Comparison of ENCODE assay signal across 8 cellular contexts in genomic region chr20:297098-297924, GRCh38. TPM values are rescaled to one million over a fixed set of nuclear protein-coding genes. Genes with fewer than 3 reads are reported as not detected.
DNase-seq lines count a peak whose midpoint lies in the region; TF ChIP-seq lines count a peak whose summit lies in the region.

Gene ZCCHC3 (plus strand): TSS chr20:297570. CDS start chr20:297587, 17 bp downstream.

- H2BK120ac ChIP-seq in mesendoderm (ENCODE audit: low read depth, low read length), result peak within 1 kb of the TSS; percentile 18

- H2BK5ac ChIP-seq in mesendoderm (ENCODE audit: low read length), result peak within 1 kb of the TSS; percentile 27

- H3K79me2 ChIP-seq in mesendoderm (ENCODE audit: control insufficient read depth, insufficient read depth, low read length), result peaks cover 18% of the 10 kb centered on the region

- H3K4me1 ChIP-seq in endocrine pancreas (ENCODE audit: control insufficient read depth, insufficient read depth, low read length) (peaks cover 14% of the 10 kb centered on the region), mesendoderm (ENCODE audit: control insufficient read depth, low read depth, low read length) (peaks cover 22% of the 10 kb centered on the region)

- H3K23ac ChIP-seq in mesendoderm (ENCODE audit: low read length), result peak within 1 kb of the TSS; percentile 99

- H3K4me3 ChIP-seq in endocrine pancreas (ENCODE audit: control insufficient read depth, insufficient read depth, low read length) (peak within 1 kb of the TSS; percentile 80), mesendoderm (ENCODE audit: low read length) (peak within 1 kb of the TSS; percentile 91)

- DNase-seq in Caki2 (ENCODE audit: low read depth) (peak; percentile 97), GM20000 (ENCODE audit: low spot score) (peak; percentile 94), HT-29 (ENCODE audit: low spot score) (peak; percentile 86), NOMO-1 treated with DMSO at 0.1 percent for 48 hours (lab: John Stamatoyannopoulos, UW; ENCODE audit: unreplicated experiment) (peak; percentile 89), mesendoderm (peak; percentile 97)
- peak; percentile 43 to 71 (median 70) for DNase-seq in activated CD8-positive, alpha-beta memory T cell treated with anti-CD3 and anti-CD28 coated beads for 48 hours (ENCODE audit: low read depth in 2 of 3, low spot score in 2 of 3)
- peak; percentile 58 for DNase-seq in stimulated activated CD8-positive, alpha-beta memory T cell treated with anti-CD3 and anti-CD28 coated beads, Interleukin-15, amount 100 ng/mL, for 1 hour (ENCODE audit: low read depth)

- peak within 1 kb of the TSS; percentile 88 for H3K9ac ChIP-seq in endocrine pancreas (ENCODE audit: control insufficient read depth, insufficient read depth, low read length)
- peak within 1 kb of the TSS; percentile 97 for H3K9ac ChIP-seq in mesendoderm (ENCODE audit: low read length)

- no CpG with 5 or more reads among the region's 99 CpGs for WGBS in mesendoderm (ENCODE audit: extremely low coverage, insufficient coverage, low lambda C conversion rate)

- no peak within 1 kb of the TSS for H4K5ac ChIP-seq in mesendoderm (ENCODE audit: low read length)

- no peaks in the 10 kb centered on the region for H3K36me3 ChIP-seq in endocrine pancreas (ENCODE audit: control insufficient read depth, insufficient read depth, low read length)
- H3K36me3 ChIP-seq in mesendoderm (ENCODE audit: control insufficient read depth, insufficient read depth, low read length), result no peaks in the 10 kb centered on the region

- H3K79me1 ChIP-seq in mesendoderm (ENCODE audit: low read length), result peaks cover 7% of the 10 kb centered on the region

- H4K8ac ChIP-seq in mesendoderm (ENCODE audit: low read depth, low read length), result peak within 1 kb of the TSS; percentile 30

- no peaks in the 10 kb centered on the region for H3K27me3 ChIP-seq in endocrine pancreas (ENCODE audit: control insufficient read depth, insufficient read depth, low read length)
- no peaks in the 10 kb centered on the region for H3K27me3 ChIP-seq in mesendoderm (ENCODE audit: insufficient read depth, low read length, poor library complexity)

- no peak for TF ChIP-seq CTCF in GM20000 (IDR thresholded peaks at IDR 0.05; ENCODE audit: extremely low read depth, missing control alignments)

- no peak within 1 kb of the TSS for H2BK15ac ChIP-seq in mesendoderm (replicated peaks; ENCODE audit: low read depth)

- peak within 1 kb of the TSS; percentile 80 for H2AK5ac ChIP-seq in mesendoderm (ENCODE audit: low read length)

- peak within 1 kb of the TSS; percentile 85 for H3K27ac ChIP-seq in mesendoderm (ENCODE audit: low read depth, low read length)

- H3K4ac ChIP-seq in mesendoderm (ENCODE audit: low read depth, low read length), result peak within 1 kb of the TSS; percentile 46

- H3K56ac ChIP-seq in mesendoderm (ENCODE audit: low read length), result peak within 1 kb of the TSS; percentile 98

- peak within 1 kb of the TSS; percentile 89 for H3K18ac ChIP-seq in mesendoderm (ENCODE audit: low read length)

- H3K4me2 ChIP-seq in mesendoderm (ENCODE audit: low read length), result peak within 1 kb of the TSS; percentile 94

- no peaks in the 10 kb centered on the region for H3K9me3 ChIP-seq in endocrine pancreas (ENCODE audit: control insufficient read depth, low read length)

- in situ Hi-C loops in Caki2 (cut with HindIII; ENCODE audit: low pct_unique_long_range_greater_than_20kb, low sequenced_read_pairs), result no loop called here

RNA-seq across cellular contexts. Expression of gene ZCCHC3, which starts in this region (rescaled TPM):
- 27.1 and 33.4 TPM in 2 replicates for total RNA-seq in Caki2 (2014; rRNA removed; shearing (Covaris generic); ENCODE audit: low replicate concordance)
- total RNA-seq in HT-29 (2014; rRNA removed; shearing (Covaris generic)), result 15.5 and 16.8 TPM in 2 replicates
- polyA plus RNA-seq in mesendoderm (2013, experiment 1 of 2), result 26.5 TPM
- polyA plus RNA-seq in mesendoderm (2013, experiment 2 of 2), result 26.9 TPM

Comparison
In these comparisons a context has a peak if more than half of its experiments do, and no peak if none do; other contexts are left out.
1. Peak in every context shown above with its lines: DNase-seq, H3K4me3 ChIP-seq and H3K27ac ChIP-seq.